27 cellular contexts compared by ENCODE assay signal in the genomic region with DNA sequence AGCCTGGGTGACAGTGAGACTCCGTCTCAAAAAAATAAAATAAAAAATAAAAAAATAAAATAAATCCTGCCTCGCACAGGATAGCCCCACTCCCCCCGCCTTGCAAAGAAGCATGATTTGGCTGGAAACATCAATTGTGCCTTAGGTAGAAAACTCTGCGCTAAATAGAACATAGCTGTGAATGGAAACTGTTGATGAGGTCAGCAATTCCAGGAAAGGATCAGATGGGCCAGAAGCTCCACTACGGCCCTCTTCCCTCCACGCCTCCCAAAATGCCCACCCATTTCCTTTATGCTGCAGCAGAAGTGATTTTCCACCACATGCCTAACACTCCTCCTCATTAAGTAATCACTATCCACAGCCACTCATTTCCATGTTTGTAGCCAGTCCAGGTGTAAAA.
"Had no signal": no experiment of that assay in that cellular context is flagged by ENCODE, and none has a peak within 500 bp of the region (broad histone marks: within the 10 kb centered on the region; RNA-seq: fewer than 3 reads in every experiment).

No MANE protein-coding gene starts in this region.

- ATAC-seq: effector memory CD8-positive, alpha-beta T cell; heart right ventricle; left cardiac atrium; left lung; mucosa of descending colon; natural killer cell treated with Interleukin-12 subunit alpha and Interleukin-12 subunit beta and Interleukin-15 and Interleukin-18, amount 100 ng/mL, for 72 hours; sciatic nerve; stimulated activated effector memory CD8-positive, alpha-beta T cell treated with anti-CD3 and anti-CD28 coated beads, Interleukin-12 subunit alpha, Interleukin-12 subunit beta, amount 100 ng/mL, for 72 hours; upper lobe of right lung had no signal

- DNase-seq: cortex of kidney; effector memory CD8-positive, alpha-beta T cell; erythroblast; esophagus squamous epithelium; foreskin melanocyte; glutamatergic neuron; heart right ventricle; hippocampal formation; left cardiac atrium; left lung; mesenchymal stem cell; mucosa of descending colon; naive B cell; stimulated activated CD4-positive, alpha-beta T cell treated with anti-CD3 and anti-CD28 coated beads, Interleukin-2, amount 100 ng/mL, for 24 hours; stimulated activated CD4-positive, alpha-beta T cell treated with anti-CD3 and anti-CD28 coated beads, Interleukin-4, amount 100 ng/mL, for 24 hours; stimulated activated naive CD4-positive, alpha-beta T cell treated with Interleukin-2 at 50 U/mL for 16 hours; transverse colon; upper lobe of right lung; uterus had no signal

- FAIRE-seq: endometrium, islet of Langerhans had no signal

- H3K27ac ChIP-seq: esophagus squamous epithelium, heart right ventricle, left lung, neutrophil, parathyroid adenoma, suprapubic skin, transverse colon, upper lobe of right lung, uterus had no signal
